Comparison of ENCODE assay signal across 38 cellular contexts in genomic region chr5:116424951-116425350, GRCh38.
"Had no signal": no experiment of that assay in that cellular context is flagged by ENCODE, and none has a peak within 500 bp of the region (broad histone marks: within the 10 kb centered on the region; RNA-seq: fewer than 3 reads in every experiment).

No MANE protein-coding gene starts in this region.

- H3K9me3 ChIP-seq: SJSA1, SK-N-SH had no signal

- H3K36me3 ChIP-seq: SJSA1 had no signal

- H3K27ac Mint-ChIP-seq: activated B cell treated with CpG ODN at 0.5 μM for 24 hours; activated CD4-positive, alpha-beta memory T cell treated with anti-CD3 and anti-CD28 coated beads, Interleukin-2, amount 10 ng/mL, durations not matched to agents 7 days and 5 days; activated CD8-positive, alpha-beta memory T cell treated with anti-CD3 and anti-CD28 coated beads, Interleukin-2, amount 10 ng/mL, durations not matched to agents 7 days and 5 days; activated naive CD4-positive, alpha-beta T cell treated with anti-CD3 and anti-CD28 coated beads, Interleukin-2, amount 10 ng/mL, durations not matched to agents 7 days and 5 days; activated naive CD8-positive, alpha-beta T cell; activated naive CD8-positive, alpha-beta T cell treated with anti-CD3 and anti-CD28 coated beads, Interleukin-2, amount 50 U/mL, for 24 hours; brain; T-helper 1 cell treated with Interleukin-12 subunit alpha and Interleukin-12 subunit beta and Interleukin-4 antibody, amounts not matched to agents 30 μg/mL and 1 μg/mL, for 36 hours; T-helper 2 cell treated with Interferon-gamma antibody and Interleukin-4, amounts not matched to agents 5 μg/mL and 100 μg/mL, for 36 hours had no signal

- H3K9me3 Mint-ChIP-seq: T-helper 1 cell treated with Interleukin-12 subunit alpha and Interleukin-12 subunit beta and Interleukin-4 antibody, amounts not matched to agents 30 μg/mL and 1 μg/mL, for 36 hours had no signal

- H3K4me3 Mint-ChIP-seq: activated B cell treated with CpG ODN at 0.5 μM for 24 hours; activated CD4-positive, alpha-beta memory T cell treated with anti-CD3 and anti-CD28 coated beads, Interleukin-2, amount 10 ng/mL, durations not matched to agents 7 days and 5 days; activated CD8-positive, alpha-beta memory T cell treated with anti-CD3 and anti-CD28 coated beads, Interleukin-2, amount 10 ng/mL, durations not matched to agents 7 days and 5 days; activated naive CD4-positive, alpha-beta T cell treated with anti-CD3 and anti-CD28 coated beads, Interleukin-2, amount 10 ng/mL, durations not matched to agents 7 days and 5 days; activated naive CD8-positive, alpha-beta T cell; activated naive CD8-positive, alpha-beta T cell treated with anti-CD3 and anti-CD28 coated beads, Interleukin-2, amount 50 U/mL, for 24 hours; brain; T-helper 1 cell treated with Interleukin-12 subunit alpha and Interleukin-12 subunit beta and Interleukin-4 antibody, amounts not matched to agents 30 μg/mL and 1 μg/mL, for 36 hours; T-helper 2 cell treated with Interferon-gamma antibody and Interleukin-4, amounts not matched to agents 5 μg/mL and 100 μg/mL, for 36 hours had no signal

- H3K27ac ChIP-seq: SJSA1 had no signal

- H3K4me3 ChIP-seq: SJSA1 had no signal

- H3K4me1 ChIP-seq: SJSA1 had no signal

- H3K36me3 Mint-ChIP-seq: activated CD8-positive, alpha-beta memory T cell treated with anti-CD3 and anti-CD28 coated beads, Interleukin-2, amount 10 ng/mL, durations not matched to agents 7 days and 5 days; activated naive CD4-positive, alpha-beta T cell treated with anti-CD3 and anti-CD28 coated beads, Interleukin-2, amount 10 ng/mL, durations not matched to agents 7 days and 5 days; brain had no signal

- H3K4me1 Mint-ChIP-seq: activated B cell treated with CpG ODN at 0.5 μM for 24 hours; activated CD4-positive, alpha-beta memory T cell treated with anti-CD3 and anti-CD28 coated beads, Interleukin-2, amount 10 ng/mL, durations not matched to agents 7 days and 5 days; activated CD8-positive, alpha-beta memory T cell treated with anti-CD3 and anti-CD28 coated beads, Interleukin-2, amount 10 ng/mL, durations not matched to agents 7 days and 5 days; activated naive CD4-positive, alpha-beta T cell treated with anti-CD3 and anti-CD28 coated beads, Interleukin-2, amount 10 ng/mL, durations not matched to agents 7 days and 5 days; activated naive CD8-positive, alpha-beta T cell treated with anti-CD3 and anti-CD28 coated beads, Interleukin-2, amount 50 U/mL, for 24 hours; brain had no signal

- FAIRE-seq: bronchial epithelial cell, TTC549 had no signal

- ATAC-seq: activated CD8-positive, alpha-beta memory T cell treated with anti-CD3 and anti-CD28 coated beads, Interleukin-2, amount 10 ng/mL, durations not matched to agents 7 days and 5 days; activated naive CD8-positive, alpha-beta T cell treated with anti-CD3 and anti-CD28 coated beads, Interleukin-2, amount 50 U/mL, for 24 hours; Panc1 had no signal

- H3K27me3 ChIP-seq: SJSA1 had no signal

- DNase-seq: activated B cell treated with CpG ODN at 0.5 μM for 24 hours; activated CD4-positive, alpha-beta memory T cell treated with anti-CD3 and anti-CD28 coated beads, Interleukin-2, amount 10 ng/mL, durations not matched to agents 7 days and 5 days; activated CD4-positive, alpha-beta T cell treated with anti-CD3 and anti-CD28 coated beads for 1 hour; activated CD4-positive, alpha-beta T cell treated with anti-CD3 and anti-CD28 coated beads for 48 hours; activated CD8-positive, alpha-beta memory T cell treated with anti-CD3 and anti-CD28 coated beads for 24 hours; activated CD8-positive, alpha-beta memory T cell treated with anti-CD3 and anti-CD28 coated beads, Interleukin-2, amount 10 ng/mL, durations not matched to agents 7 days and 5 days; activated CD8-positive, alpha-beta memory T cell treated with anti-CD3 and anti-CD28 coated beads, Interleukin-2, amount 50 U/mL, for 48 hours; activated effector memory CD4-positive, alpha-beta T cell treated with Interleukin-2 at 50 U/mL for 16 hours; activated naive CD4-positive, alpha-beta T cell treated with anti-CD3 and anti-CD28 coated beads, Interleukin-2, amount 10 ng/mL, durations not matched to agents 7 days and 5 days; activated naive CD8-positive, alpha-beta T cell treated with anti-CD3 and anti-CD28 coated beads, Interleukin-2, amount 50 U/mL, for 24 hours; activated T-cell treated with anti-CD3 and anti-CD28 coated beads, Interleukin-2, amount 50 U/mL, for 48 hours; anterior cingulate cortex; caudate nucleus; cerebellar nuclear complex; Kasumi-1; KG1; MM.1S; MV-4-11; NCI-H1105; NCI-H1436; NCI-H1694; NCI-H1930; NCI-H2107; NCI-H2227 treated with DMSO at 0.1 percent for 48 hours; NCI-H446; NCI-H524 treated with DMSO at 0.1 percent for 48 hours; NCI-H774; RPMI8226; SHP77 treated with DMSO at 0.1 percent for 48 hours; SK-N-SH had no signal

- H3K4me2 ChIP-seq: SK-N-SH had no signal

- H3K9ac ChIP-seq: SK-N-SH had no signal

- H3K27me3 Mint-ChIP-seq: activated B cell treated with CpG ODN at 0.5 μM for 24 hours; activated CD4-positive, alpha-beta memory T cell treated with anti-CD3 and anti-CD28 coated beads, Interleukin-2, amount 10 ng/mL, durations not matched to agents 7 days and 5 days; activated CD8-positive, alpha-beta memory T cell treated with anti-CD3 and anti-CD28 coated beads, Interleukin-2, amount 10 ng/mL, durations not matched to agents 7 days and 5 days; activated naive CD4-positive, alpha-beta T cell treated with anti-CD3 and anti-CD28 coated beads, Interleukin-2, amount 10 ng/mL, durations not matched to agents 7 days and 5 days; activated naive CD8-positive, alpha-beta T cell; activated naive CD8-positive, alpha-beta T cell treated with anti-CD3 and anti-CD28 coated beads, Interleukin-2, amount 50 U/mL, for 24 hours had no signal
